1 cellular context compared by ENCODE assay signal in the genomic region with DNA sequence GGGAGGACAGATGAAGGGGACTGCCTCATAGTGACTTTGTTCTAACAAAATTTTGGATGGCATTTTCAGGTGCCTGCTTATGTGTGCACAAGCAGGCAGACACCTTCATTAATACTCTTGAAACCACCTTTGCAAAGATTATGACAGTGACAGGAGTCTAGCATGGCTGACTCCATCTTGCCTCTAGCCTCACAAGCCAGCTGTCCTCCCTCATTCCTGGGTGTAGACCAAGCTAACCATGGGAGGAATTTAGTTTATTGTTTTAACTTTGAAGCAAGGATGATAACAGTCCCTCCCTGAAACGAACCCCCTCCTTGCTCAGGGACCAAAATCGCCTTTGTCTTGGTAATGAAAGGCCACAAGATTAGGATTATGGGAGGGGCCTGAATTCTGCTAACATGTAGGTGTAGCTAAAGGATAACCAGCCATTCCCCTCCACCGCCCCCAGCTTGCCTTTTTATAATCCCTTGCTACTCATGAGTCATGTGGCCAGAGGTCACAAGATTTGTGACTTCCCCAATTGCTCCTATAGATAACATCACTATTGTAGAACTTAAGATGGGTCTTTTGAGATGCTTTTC.
TF ChIP-seq lines count a peak whose summit lies in the region.

No MANE protein-coding gene starts in this region.

TF ChIP-seq in K562, 482 proteins besides CTCF, POLR2A, EP300 and RAD21 (continued from another document and continues in another):
- TF ChIP-seq, protein P1, sequence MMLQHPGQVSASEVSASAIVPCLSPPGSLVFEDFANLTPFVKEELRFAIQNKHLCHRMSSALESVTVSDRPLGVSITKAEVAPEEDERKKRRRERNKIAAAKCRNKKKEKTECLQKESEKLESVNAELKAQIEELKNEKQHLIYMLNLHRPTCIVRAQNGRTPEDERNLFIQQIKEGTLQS (IDR thresholded peaks at IDR 0.05) = peak; percentile 9; the same call in 1 of the 2 replicates
- TF ChIP-seq, protein P1 (CRISPR knock-in tag; conservative IDR thresholded peaks at IDR 0.05) = no peak
- TF ChIP-seq, protein P2, sequence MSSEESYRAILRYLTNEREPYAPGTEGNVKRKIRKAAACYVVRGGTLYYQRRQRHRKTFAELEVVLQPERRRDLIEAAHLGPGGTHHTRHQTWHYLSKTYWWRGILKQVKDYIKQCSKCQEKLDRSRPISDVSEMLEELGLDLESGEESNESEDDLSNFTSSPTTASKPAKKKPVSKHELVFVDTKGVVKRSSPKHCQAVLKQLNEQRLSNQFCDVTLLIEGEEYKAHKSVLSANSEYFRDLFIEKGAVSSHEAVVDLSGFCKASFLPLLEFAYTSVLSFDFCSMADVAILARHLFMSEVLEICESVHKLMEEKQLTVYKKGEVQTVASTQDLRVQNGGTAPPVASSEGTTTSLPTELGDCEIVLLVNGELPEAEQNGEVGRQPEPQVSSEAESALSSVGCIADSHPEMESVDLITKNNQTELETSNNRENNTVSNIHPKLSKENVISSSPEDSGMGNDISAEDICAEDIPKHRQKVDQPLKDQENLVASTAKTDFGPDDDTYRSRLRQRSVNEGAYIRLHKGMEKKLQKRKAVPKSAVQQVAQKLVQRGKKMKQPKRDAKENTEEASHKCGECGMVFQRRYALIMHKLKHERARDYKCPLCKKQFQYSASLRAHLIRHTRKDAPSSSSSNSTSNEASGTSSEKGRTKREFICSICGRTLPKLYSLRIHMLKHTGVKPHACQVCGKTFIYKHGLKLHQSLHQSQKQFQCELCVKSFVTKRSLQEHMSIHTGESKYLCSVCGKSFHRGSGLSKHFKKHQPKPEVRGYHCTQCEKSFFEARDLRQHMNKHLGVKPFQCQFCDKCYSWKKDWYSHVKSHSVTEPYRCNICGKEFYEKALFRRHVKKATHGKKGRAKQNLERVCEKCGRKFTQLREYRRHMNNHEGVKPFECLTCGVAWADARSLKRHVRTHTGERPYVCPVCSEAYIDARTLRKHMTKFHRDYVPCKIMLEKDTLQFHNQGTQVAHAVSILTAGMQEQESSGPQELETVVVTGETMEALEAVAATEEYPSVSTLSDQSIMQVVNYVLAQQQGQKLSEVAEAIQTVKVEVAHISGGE (CRISPR knock-in tag; IDR thresholded peaks at IDR 0.05) = 0 out of 6 replicates have a peak, but pooled peaks of 1 of the 3 experiments have one; percentile 32
- TF ChIP-seq ZNF639 (CRISPR knock-in tag; conservative IDR thresholded peaks at IDR 0.05 in 1 of 2, IDR thresholded peaks at IDR 0.05 in 1 of 2) = peak in 1 of 2 experiments; percentile 79; a peak in 2 of 4 replicates
- no peak for TF ChIP-seq NR2F6 (CRISPR knock-in tag; IDR thresholded peaks at IDR 0.05)
- TF ChIP-seq PYGO2 (tag; IDR thresholded peaks at IDR 0.05) = peak; percentile 88
- no peak for TF ChIP-seq ETV6 (IDR thresholded peaks at IDR 0.05; ENCODE audit: borderline replicate concordance in 1 of 2, low read depth in 2 of 2, low read length in 1 of 2)
- TF ChIP-seq ETV6 (CRISPR knock-in tag; IDR thresholded peaks at IDR 0.05; ENCODE audit: borderline replicate concordance) = no peak
- TF ChIP-seq, protein P3, sequence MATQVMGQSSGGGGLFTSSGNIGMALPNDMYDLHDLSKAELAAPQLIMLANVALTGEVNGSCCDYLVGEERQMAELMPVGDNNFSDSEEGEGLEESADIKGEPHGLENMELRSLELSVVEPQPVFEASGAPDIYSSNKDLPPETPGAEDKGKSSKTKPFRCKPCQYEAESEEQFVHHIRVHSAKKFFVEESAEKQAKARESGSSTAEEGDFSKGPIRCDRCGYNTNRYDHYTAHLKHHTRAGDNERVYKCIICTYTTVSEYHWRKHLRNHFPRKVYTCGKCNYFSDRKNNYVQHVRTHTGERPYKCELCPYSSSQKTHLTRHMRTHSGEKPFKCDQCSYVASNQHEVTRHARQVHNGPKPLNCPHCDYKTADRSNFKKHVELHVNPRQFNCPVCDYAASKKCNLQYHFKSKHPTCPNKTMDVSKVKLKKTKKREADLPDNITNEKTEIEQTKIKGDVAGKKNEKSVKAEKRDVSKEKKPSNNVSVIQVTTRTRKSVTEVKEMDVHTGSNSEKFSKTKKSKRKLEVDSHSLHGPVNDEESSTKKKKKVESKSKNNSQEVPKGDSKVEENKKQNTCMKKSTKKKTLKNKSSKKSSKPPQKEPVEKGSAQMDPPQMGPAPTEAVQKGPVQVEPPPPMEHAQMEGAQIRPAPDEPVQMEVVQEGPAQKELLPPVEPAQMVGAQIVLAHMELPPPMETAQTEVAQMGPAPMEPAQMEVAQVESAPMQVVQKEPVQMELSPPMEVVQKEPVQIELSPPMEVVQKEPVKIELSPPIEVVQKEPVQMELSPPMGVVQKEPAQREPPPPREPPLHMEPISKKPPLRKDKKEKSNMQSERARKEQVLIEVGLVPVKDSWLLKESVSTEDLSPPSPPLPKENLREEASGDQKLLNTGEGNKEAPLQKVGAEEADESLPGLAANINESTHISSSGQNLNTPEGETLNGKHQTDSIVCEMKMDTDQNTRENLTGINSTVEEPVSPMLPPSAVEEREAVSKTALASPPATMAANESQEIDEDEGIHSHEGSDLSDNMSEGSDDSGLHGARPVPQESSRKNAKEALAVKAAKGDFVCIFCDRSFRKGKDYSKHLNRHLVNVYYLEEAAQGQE (CRISPR knock-in tag; IDR thresholded peaks at IDR 0.05; ENCODE audit: low read depth) = 0 out of 2 replicates have a peak, but pooled peaks have one; percentile 60
- TF ChIP-seq BDP1 (IDR thresholded peaks at IDR 0.05; ENCODE audit: insufficient read depth, insufficient read length) = no peak
- no peak for TF ChIP-seq NCOA4 (IDR thresholded peaks at IDR 0.05; ENCODE audit: partially characterized antibody)
- TF ChIP-seq SP1 (CRISPR knock-in tag; IDR thresholded peaks at IDR 0.05) = 0 out of 2 replicates have a peak, but pooled peaks have one; percentile 19
- no peak for TF ChIP-seq JUND (IDR thresholded peaks at IDR 0.05; ENCODE audit: borderline replicate concordance, low read depth, low read length)
- peak; percentile 16; the same call in 2 of the 3 replicates for TF ChIP-seq JUND (tag; IDR thresholded peaks at IDR 0.05; ENCODE audit: borderline replicate concordance, low read depth, low read length)
- TF ChIP-seq KLF6 (CRISPR knock-in tag; IDR thresholded peaks at IDR 0.05; ENCODE audit: borderline replicate concordance) = peak; percentile 81; the same call in 1 of the 2 replicates
- peak in 1 of 2 experiments; percentile 64; a peak in 2 of 4 replicates for TF ChIP-seq MAZ (CRISPR knock-in tag; conservative IDR thresholded peaks at IDR 0.05 in 1 of 2, IDR thresholded peaks at IDR 0.05 in 1 of 2)
- TF ChIP-seq, protein P4, sequence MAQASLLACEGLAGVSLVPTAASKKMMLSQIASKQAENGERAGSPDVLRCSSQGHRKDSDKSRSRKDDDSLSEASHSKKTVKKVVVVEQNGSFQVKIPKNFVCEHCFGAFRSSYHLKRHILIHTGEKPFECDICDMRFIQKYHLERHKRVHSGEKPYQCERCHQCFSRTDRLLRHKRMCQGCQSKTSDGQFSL (CRISPR knock-in tag; IDR thresholded peaks at IDR 0.05) = no peak
- TF ChIP-seq, protein P4 (tag; IDR thresholded peaks at IDR 0.05) = peak in 1 of 2 experiments; percentile 75; a peak in 1 of 4 replicates
- peak; percentile 75 for TF ChIP-seq PTRF (tag; IDR thresholded peaks at IDR 0.05)
- TF ChIP-seq ATF1 (CRISPR knock-in tag; IDR thresholded peaks at IDR 0.05) = no peak
- TF ChIP-seq ATF1 (tag; IDR thresholded peaks at IDR 0.05) = peak; percentile 25; the same call in 1 of the 2 replicates
- no peak for TF ChIP-seq TRIM24 (IDR thresholded peaks at IDR 0.05)
- no peak for TF ChIP-seq ZNF561 (CRISPR knock-in tag; conservative IDR thresholded peaks at IDR 0.05)
- no peak for TF ChIP-seq RBM15 (IDR thresholded peaks at IDR 0.05; ENCODE audit: insufficient read depth, low read length)
- no peak for TF ChIP-seq HNRNPUL1 (IDR thresholded peaks at IDR 0.05; ENCODE audit: low read length)
- TF ChIP-seq FOXJ2 (tag; IDR thresholded peaks at IDR 0.05) = no peak
- no peak for TF ChIP-seq ZNF23 (CRISPR knock-in tag; IDR thresholded peaks at IDR 0.05)
- TF ChIP-seq E2F1 (CRISPR knock-in tag; IDR thresholded peaks at IDR 0.05) = no peak
- peak; percentile 41; the same call in 1 of the 2 replicates for TF ChIP-seq ZNF644 (tag; IDR thresholded peaks at IDR 0.05; ENCODE audit: low read depth)
- no peak for TF ChIP-seq CAMTA2 (CRISPR knock-in tag; conservative IDR thresholded peaks at IDR 0.05)
- no peak for TF ChIP-seq SMARCC2 (IDR thresholded peaks at IDR 0.05; ENCODE audit: low read depth)
- TF ChIP-seq SIRT6 (IDR thresholded peaks at IDR 0.05; ENCODE audit: low read depth, low read length) = no peak
- peak; percentile 89; the same call in 1 of the 2 replicates for TF ChIP-seq RREB1 (CRISPR knock-in tag; IDR thresholded peaks at IDR 0.05)
- no peak for TF ChIP-seq BRD4 (IDR thresholded peaks at IDR 0.05)
- no peak for TF ChIP-seq PHF21A (IDR thresholded peaks at IDR 0.05; ENCODE audit: borderline replicate concordance, low read depth)
- TF ChIP-seq, protein P5, sequence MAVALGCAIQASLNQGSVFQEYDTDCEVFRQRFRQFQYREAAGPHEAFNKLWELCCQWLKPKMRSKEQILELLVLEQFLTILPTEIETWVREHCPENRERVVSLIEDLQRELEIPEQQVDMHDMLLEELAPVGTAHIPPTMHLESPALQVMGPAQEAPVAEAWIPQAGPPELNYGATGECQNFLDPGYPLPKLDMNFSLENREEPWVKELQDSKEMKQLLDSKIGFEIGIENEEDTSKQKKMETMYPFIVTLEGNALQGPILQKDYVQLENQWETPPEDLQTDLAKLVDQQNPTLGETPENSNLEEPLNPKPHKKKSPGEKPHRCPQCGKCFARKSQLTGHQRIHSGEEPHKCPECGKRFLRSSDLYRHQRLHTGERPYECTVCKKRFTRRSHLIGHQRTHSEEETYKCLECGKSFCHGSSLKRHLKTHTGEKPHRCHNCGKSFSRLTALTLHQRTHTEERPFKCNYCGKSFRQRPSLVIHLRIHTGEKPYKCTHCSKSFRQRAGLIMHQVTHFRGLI (CRISPR knock-in tag; IDR thresholded peaks at IDR 0.05) = peak; percentile 87
- 0 out of 2 replicates have a peak, but pooled peaks have one; percentile 52 for TF ChIP-seq ZNF696 (CRISPR knock-in tag; conservative IDR thresholded peaks at IDR 0.05)
- TF ChIP-seq ZNF197 (CRISPR knock-in tag; IDR thresholded peaks at IDR 0.05; ENCODE audit: low read depth) = no peak
- TF ChIP-seq ZKSCAN8 (CRISPR knock-in tag; IDR thresholded peaks at IDR 0.05) = 0 out of 2 replicates have a peak, but pooled peaks have one; percentile 52
- TF ChIP-seq ZNF695 (CRISPR knock-in tag; IDR thresholded peaks at IDR 0.05) = 0 out of 2 replicates have a peak, but pooled peaks have one; percentile 44
- TF ChIP-seq ZNF175 (CRISPR knock-in tag; IDR thresholded peaks at IDR 0.05; ENCODE audit: low read depth) = no peak
